24 cellular contexts compared by ENCODE assay signal in the genomic region with DNA sequence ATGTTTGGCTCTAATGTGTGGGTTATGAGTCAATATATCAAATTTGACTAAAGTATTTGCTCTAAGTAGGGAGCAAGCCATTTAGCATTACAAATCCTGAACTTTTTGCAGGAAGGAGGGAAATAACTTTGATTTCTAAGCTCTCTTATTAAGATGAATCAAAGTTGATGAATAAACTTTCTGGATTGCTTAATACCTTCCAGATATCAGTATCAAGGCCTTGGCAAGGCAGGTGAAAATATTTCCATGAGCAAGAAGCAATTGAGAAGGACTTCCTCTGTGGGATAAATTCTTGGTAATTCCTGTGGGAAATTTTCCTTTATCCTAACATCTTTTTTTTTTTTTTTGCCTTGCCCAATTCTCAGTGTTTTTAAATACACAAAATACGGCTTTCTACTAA.
DNase-seq lines count a peak whose midpoint lies in the region; TF ChIP-seq lines count a peak whose summit lies in the region.
"Had no signal": no experiment of that assay in that cellular context is flagged by ENCODE, and none has a peak within 500 bp of the region (broad histone marks: within the 10 kb centered on the region; RNA-seq: fewer than 3 reads in every experiment).

No MANE protein-coding gene starts in this region.

- H3K4me1 ChIP-seq in BLaER1: peaks cover 13% of the 10 kb centered on the region
- H3K4me1 ChIP-seq in adipocyte (ENCODE audit: control insufficient read depth, insufficient read depth, low read length): peaks cover 35% of the 10 kb centered on the region

- no peaks in the 10 kb centered on the region for H3K27me3 ChIP-seq in BLaER1
- no peaks in the 10 kb centered on the region for H3K27me3 ChIP-seq in adipocyte (replicated peaks; ENCODE audit: control insufficient read depth, insufficient read depth, low read length)
- H3K27me3 ChIP-seq: ascending aorta, MG63, right lobe of liver had no signal

- no peak overlapping the region for H3K4me3 ChIP-seq in BLaER1
- H3K4me3 ChIP-seq in adipocyte (ENCODE audit: low read length): peak overlapping the region; percentile 40
- no peak overlapping the region for H3K4me3 ChIP-seq in fibroblast of pulmonary artery (replicated peaks; ENCODE audit: low read depth, low read length)
- H3K4me3 ChIP-seq: ascending aorta, MG63, PC-9, right lobe of liver had no signal

- no peaks in the 10 kb centered on the region for H4K20me1 ChIP-seq in BLaER1

- peak overlapping the region; percentile 26; the same call in 1 of the 2 replicates for H3K4me2 ChIP-seq in BLaER1
- H3K4me2 ChIP-seq: SK-N-SH had no signal

- no peak for TF ChIP-seq CTCF in fibroblast of pulmonary artery (IDR thresholded peaks at IDR 0.05; ENCODE audit: low read length, missing control alignments)

- H3K27ac ChIP-seq in BLaER1: no peak overlapping the region
- H3K27ac ChIP-seq: PC-9, right lobe of liver had no signal

- H3K9me3 ChIP-seq in BLaER1: 0 out of 2 replicates have a peak, but pooled peaks cover 5% of the 10 kb centered on the region
- no peaks in the 10 kb centered on the region for H3K9me3 ChIP-seq in adipocyte (ENCODE audit: control insufficient read depth, low read length)
- H3K9me3 ChIP-seq: ascending aorta, MG63, right lobe of liver, SK-N-SH had no signal

- H3K36me3 ChIP-seq in BLaER1 (no peaks in the 10 kb centered on the region), adipocyte (ENCODE audit: control insufficient read depth, insufficient read depth, low read length, severe bottlenecking) (no peaks in the 10 kb centered on the region)
- H3K36me3 ChIP-seq: ascending aorta, MG63, right lobe of liver had no signal

- H3K9ac ChIP-seq in BLaER1: no peak overlapping the region
- H3K9ac ChIP-seq in adipocyte (ENCODE audit: low read length): peak overlapping the region; percentile 76
- H3K9ac ChIP-seq: SK-N-SH had no signal

- no peak for DNase-seq in adipocyte (ENCODE audit: low read depth)
- peak; percentile 60 for DNase-seq in fibroblast of pulmonary artery (ENCODE audit: low read depth)
- DNase-seq in renal cortical epithelial cell (ENCODE audit: low read depth): peak; percentile 62
- DNase-seq in activated CD4-positive, alpha-beta T cell treated with anti-CD3 and anti-CD28 coated beads, Interleukin-2, amount 50 U/mL, for 1 hour: no peak
- DNase-seq in effector CD4-positive, alpha-beta T cell: no peak
- DNase-seq in iPS-NIHi7 (ENCODE audit: extremely low spot score): no peak
- no peak for DNase-seq in HuH-7 (ENCODE audit: low spot score)
- DNase-seq: activated CD8-positive, alpha-beta memory T cell treated with anti-CD3 and anti-CD28 coated beads, Interleukin-2, amount 50 U/mL, for 4 hours; activated gamma-delta T cell treated with Interleukin-2 at 50 U/mL for 16 hours; cortex of kidney; H7; head of caudate nucleus; MG63; midbrain; NCI-H146; NCI-H2171 treated with DMSO at 0.1 percent for 48 hours; NCI-H82; right lobe of liver; SK-N-SH; stimulated activated CD4-positive, alpha-beta T cell treated with anti-CD3 and anti-CD28 coated beads, Interleukin-2, amount 100 ng/mL, for 24 hours; T1000 had no signal

Comparison
In these comparisons a context has a peak if more than half of its experiments do, and no peak if none do; other contexts are left out.
1. DNase-seq: peak in fibroblast of pulmonary artery (single experiment) and renal cortical epithelial cell (single experiment); none in adipocyte (single experiment), activated CD4-positive, alpha-beta T cell treated with anti-CD3 and anti-CD28 coated beads, Interleukin-2, amount 50 U/mL, for 1 hour (single experiment), effector CD4-positive, alpha-beta T cell (single experiment), iPS-NIHi7 (single experiment) and HuH-7 (single experiment).